9 cellular contexts compared by ENCODE assay signal in the genomic region with DNA sequence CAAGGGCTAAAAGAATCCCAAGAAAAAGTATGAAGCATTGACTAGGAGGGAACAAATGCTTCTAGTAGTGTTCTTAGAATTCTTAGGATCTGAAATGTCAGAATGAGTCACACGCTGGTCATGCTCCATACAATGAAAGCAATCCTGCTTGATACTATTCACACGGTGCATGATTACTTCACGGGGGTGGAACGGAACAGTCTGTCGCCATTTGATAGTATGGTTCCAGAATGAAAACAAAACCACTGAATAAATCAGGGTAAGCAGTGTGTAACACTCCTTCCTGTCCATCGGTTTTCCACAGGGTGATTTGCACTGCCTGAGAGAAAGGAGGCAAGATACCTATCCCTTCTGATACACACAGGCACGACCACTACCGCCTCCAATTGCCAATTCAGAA.
DNase-seq lines count a peak whose midpoint lies in the region; ATAC-seq lines count a peak whose summit lies in the region.
"Had no signal": no experiment of that assay in that cellular context is flagged by ENCODE, and none has a peak within 500 bp of the region (broad histone marks: within the 10 kb centered on the region; RNA-seq: fewer than 3 reads in every experiment).

No MANE protein-coding gene starts in this region.

- no peak for DNase-seq in stimulated activated naive CD8-positive, alpha-beta T cell treated with anti-CD3 and anti-CD28 coated beads, Interleukin-15, Interleukin-2, amounts not matched to agents 100 U/mL and 50 U/mL, for 24 hours
- DNase-seq in stimulated activated naive CD8-positive, alpha-beta T cell treated with anti-CD3 and anti-CD28 coated beads, Interleukin-15, amount 100 ng/mL, for 72 hours: no peak
- DNase-seq in brain pericyte (ENCODE audit: low read depth, low spot score) (peak; percentile 68), kidney tubule cell (ENCODE audit: low spot score) (peak; percentile 96), NK-92 (lab: John Stamatoyannopoulos, UW; ENCODE audit: unreplicated experiment) (no peak), NCI-H748 (lab: John Stamatoyannopoulos, UW; ENCODE audit: unreplicated experiment) (no peak), NCI-H2196 (lab: John Stamatoyannopoulos, UW; ENCODE audit: unreplicated experiment) (no peak), NAMALWA (ENCODE audit: low spot score) (no peak)
- DNase-seq: NK-92 treated with Interleukin-12 subunit alpha and Interleukin-12 subunit beta, amount 100 ng/mL, for 24 hours had no signal

- peaks cover 28% of the 10 kb centered on the region for H3K4me1 Mint-ChIP-seq in stimulated activated naive CD8-positive, alpha-beta T cell treated with anti-CD3 and anti-CD28 coated beads, Interleukin-15, amount 100 ng/mL, for 72 hours

- no peaks in the 10 kb centered on the region for H3K9me3 Mint-ChIP-seq in stimulated activated naive CD8-positive, alpha-beta T cell treated with anti-CD3 and anti-CD28 coated beads, Interleukin-15, amount 100 ng/mL, for 72 hours

- peak; percentile 84 for ATAC-seq in stimulated activated naive CD8-positive, alpha-beta T cell treated with anti-CD3 and anti-CD28 coated beads, Interleukin-15, Interleukin-2, amounts not matched to agents 100 U/mL and 50 U/mL, for 24 hours
- ATAC-seq in stimulated activated naive CD8-positive, alpha-beta T cell treated with anti-CD3 and anti-CD28 coated beads, Interleukin-15, amount 100 ng/mL, for 72 hours: no peak

- peak overlapping the region in 1 of 2 donors; percentile 89 for H3K27ac Mint-ChIP-seq in stimulated activated naive CD8-positive, alpha-beta T cell treated with anti-CD3 and anti-CD28 coated beads, Interleukin-15, amount 100 ng/mL, for 72 hours

- no peaks in the 10 kb centered on the region for H3K27me3 Mint-ChIP-seq in stimulated activated naive CD8-positive, alpha-beta T cell treated with anti-CD3 and anti-CD28 coated beads, Interleukin-15, amount 100 ng/mL, for 72 hours

- H3K4me3 Mint-ChIP-seq in stimulated activated naive CD8-positive, alpha-beta T cell treated with anti-CD3 and anti-CD28 coated beads, Interleukin-15, amount 100 ng/mL, for 72 hours: no peak overlapping the region

Comparison
In these comparisons a context has a peak if more than half of its experiments do, and no peak if none do; other contexts are left out.
1. DNase-seq: peak in brain pericyte (single experiment) and kidney tubule cell (single experiment); none in stimulated activated naive CD8-positive, alpha-beta T cell treated with anti-CD3 and anti-CD28 coated beads, Interleukin-15, Interleukin-2, amounts not matched to agents 100 U/mL and 50 U/mL, for 24 hours (single experiment), stimulated activated naive CD8-positive, alpha-beta T cell treated with anti-CD3 and anti-CD28 coated beads, Interleukin-15, amount 100 ng/mL, for 72 hours (0 of 2), NK-92 (single experiment), NCI-H748 (single experiment), NCI-H2196 (single experiment) and NAMALWA (single experiment).